In the genomic region with DNA sequence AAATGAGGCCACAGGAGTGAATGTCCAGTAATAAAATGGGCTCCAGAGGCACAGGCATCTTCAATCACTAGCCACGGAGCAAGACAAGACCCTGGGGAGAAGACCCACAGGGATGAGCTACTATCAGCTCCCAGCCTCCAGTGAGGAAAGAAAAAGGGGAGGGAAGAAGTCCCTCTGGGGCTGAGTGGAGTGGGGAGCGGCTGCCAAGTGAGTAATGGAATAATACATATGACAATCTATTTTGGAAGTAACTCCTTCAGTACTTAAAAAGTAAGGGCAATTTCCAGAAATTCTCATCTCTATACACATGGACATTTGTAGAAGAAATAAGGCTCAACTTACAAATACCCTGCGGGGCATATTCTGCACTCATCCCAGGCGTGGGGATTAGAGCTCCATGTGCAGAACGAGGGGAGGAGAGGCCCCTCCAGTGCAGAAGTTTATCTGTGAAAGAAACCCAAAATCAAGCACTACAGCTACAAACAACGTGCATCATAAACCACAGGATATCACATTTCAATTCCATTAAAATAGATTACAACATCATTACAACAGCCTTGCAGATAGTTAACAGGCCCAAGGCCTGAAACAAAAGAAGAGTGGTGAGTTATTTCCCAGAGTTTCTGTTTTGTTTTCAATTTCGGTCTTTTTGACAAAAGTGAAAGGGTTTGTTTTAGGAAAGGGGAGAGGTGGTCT, we compare ENCODE assay signal across 14 cellular contexts.
DNase-seq lines count a peak whose midpoint lies in the region; TF ChIP-seq lines count a peak whose summit lies in the region.
"Had no signal": no experiment of that assay in that cellular context is flagged by ENCODE, and none has a peak within 500 bp of the region (broad histone marks: within the 10 kb centered on the region; RNA-seq: fewer than 3 reads in every experiment).

No MANE protein-coding gene starts in this region.

- H3K9me3 Mint-ChIP-seq in activated naive CD4-positive, alpha-beta T cell treated with anti-CD3 and anti-CD28 coated beads, Interleukin-2, amount 10 ng/mL, durations not matched to agents 7 days and 5 days: no peaks in the 10 kb centered on the region
- H3K9me3 Mint-ChIP-seq: activated naive CD4-positive, alpha-beta T cell treated with anti-CD3 and anti-CD28 coated beads, Interleukin-2, amount 50 U/mL, for 72 hours had no signal

- DNase-seq in DMS79 treated with DMSO at 0.1 percent for 48 hours (lab: John Stamatoyannopoulos, UW): peak; percentile 48
- DNase-seq in DMS79 (lab: John Stamatoyannopoulos, UW): no peak
- peak; percentile 39 for DNase-seq in brain microvascular endothelial cell
- peak; percentile 12 for DNase-seq in renal cortical epithelial cell (ENCODE audit: low read depth)
- DNase-seq in GDM1 (lab: John Stamatoyannopoulos, UW): no peak
- no peak for DNase-seq in activated T-cell treated with anti-CD3 and anti-CD28 coated beads, Interleukin-2, amount 50 U/mL, for 48 hours
- DNase-seq in activated naive CD4-positive, alpha-beta T cell treated with anti-CD3 and anti-CD28 coated beads, Interleukin-2, amount 10 ng/mL, durations not matched to agents 7 days and 5 days: no peak
- DNase-seq: activated CD4-positive, alpha-beta T cell treated with anti-CD3 and anti-CD28 coated beads, Interleukin-2, amount 50 U/mL, for 48 hours; DND-41; effector memory CD4-positive, alpha-beta T cell; NCI-H524 treated with DMSO at 0.1 percent for 48 hours had no signal

- no peak overlapping the region for H2AFZ ChIP-seq in KMS-11 (ENCODE audit: low read depth)

- in situ Hi-C loops in brain microvascular endothelial cell (cut with HindIII; ENCODE audit: low pct_ligation_motif_present, low sequenced_read_pairs): no loop called here

- no peaks in the 10 kb centered on the region for H3K79me2 ChIP-seq in KMS-11 (ENCODE audit: insufficient read depth, low read depth)

- H3K27me3 ChIP-seq in KMS-11 (ENCODE audit: insufficient read depth, low read depth): no peaks in the 10 kb centered on the region
- H3K27me3 ChIP-seq in brain microvascular endothelial cell (replicated peaks): no peaks in the 10 kb centered on the region

- H3K4me1 ChIP-seq in KMS-11 (ENCODE audit: low read depth, poor library complexity, severe bottlenecking): peaks cover 16% of the 10 kb centered on the region

- no peak overlapping the region for H3K27ac ChIP-seq in KMS-11
- H3K27ac ChIP-seq in brain microvascular endothelial cell: peak overlapping the region; percentile 39
- H3K27ac ChIP-seq: 22Rv1 had no signal

- no peak for TF ChIP-seq CTCF in KMS-11 (conservative IDR thresholded peaks at IDR 0.05; ENCODE audit: low read depth, low read length)
- TF ChIP-seq CTCF in brain microvascular endothelial cell (IDR thresholded peaks at IDR 0.05; ENCODE audit: low read depth, low read length, missing control alignments): no peak

- no peaks in the 10 kb centered on the region for H3K36me3 Mint-ChIP-seq in activated naive CD4-positive, alpha-beta T cell treated with anti-CD3 and anti-CD28 coated beads, Interleukin-2, amount 10 ng/mL, durations not matched to agents 7 days and 5 days
- H3K36me3 Mint-ChIP-seq: activated naive CD4-positive, alpha-beta T cell treated with anti-CD3 and anti-CD28 coated beads, Interleukin-2, amount 50 U/mL, for 72 hours had no signal

- no peak overlapping the region for H3K27ac Mint-ChIP-seq in activated naive CD4-positive, alpha-beta T cell treated with anti-CD3 and anti-CD28 coated beads, Interleukin-2, amount 10 ng/mL, durations not matched to agents 7 days and 5 days
- H3K27ac Mint-ChIP-seq: activated naive CD4-positive, alpha-beta T cell treated with anti-CD3 and anti-CD28 coated beads, Interleukin-2, amount 50 U/mL, for 72 hours had no signal

- H3K4me1 Mint-ChIP-seq in activated naive CD4-positive, alpha-beta T cell treated with anti-CD3 and anti-CD28 coated beads, Interleukin-2, amount 10 ng/mL, durations not matched to agents 7 days and 5 days: no peaks in the 10 kb centered on the region

- no peaks in the 10 kb centered on the region for H4K20me1 ChIP-seq in KMS-11 (ENCODE audit: insufficient read depth)

- no peak overlapping the region for H3K9ac ChIP-seq in KMS-11

- peaks cover 4% of the 10 kb centered on the region for H3K27me3 Mint-ChIP-seq in activated naive CD4-positive, alpha-beta T cell treated with anti-CD3 and anti-CD28 coated beads, Interleukin-2, amount 10 ng/mL, durations not matched to agents 7 days and 5 days

- H3K36me3 ChIP-seq in KMS-11 (ENCODE audit: insufficient read depth) (no peaks in the 10 kb centered on the region), brain microvascular endothelial cell (replicated peaks) (no peaks in the 10 kb centered on the region)

- peak overlapping the region; percentile 0; the same call in 1 of the 2 replicates for H3K4me2 ChIP-seq in KMS-11

- H3K4me3 ChIP-seq in KMS-11 (IDR thresholded peaks at IDR 0.05; ENCODE audit: insufficient read depth, low read depth, low read length) (no peak overlapping the region), brain microvascular endothelial cell (ENCODE audit: low read depth, low read length) (no peak overlapping the region)

- CTCF ChIA-PET in activated naive CD4-positive, alpha-beta T cell treated with anti-CD3 and anti-CD28 coated beads, Interleukin-2, amount 10 ng/mL, durations not matched to agents 7 days and 5 days (lab: Charles Lee): no interaction called here

- H3K4me3 Mint-ChIP-seq in activated naive CD4-positive, alpha-beta T cell treated with anti-CD3 and anti-CD28 coated beads, Interleukin-2, amount 10 ng/mL, durations not matched to agents 7 days and 5 days: no peak overlapping the region

Comparison
In these comparisons a context has a peak if more than half of its experiments do, and no peak if none do; other contexts are left out.
1. DNase-seq: peak in DMS79 treated with DMSO at 0.1 percent for 48 hours (single experiment), brain microvascular endothelial cell (single experiment) and renal cortical epithelial cell (single experiment); none in DMS79 (single experiment), GDM1 (single experiment), activated T-cell treated with anti-CD3 and anti-CD28 coated beads, Interleukin-2, amount 50 U/mL, for 48 hours (0 of 2) and activated naive CD4-positive, alpha-beta T cell treated with anti-CD3 and anti-CD28 coated beads, Interleukin-2, amount 10 ng/mL, durations not matched to agents 7 days and 5 days (single experiment).